31 cellular contexts compared by ENCODE assay signal in the genomic region with DNA sequence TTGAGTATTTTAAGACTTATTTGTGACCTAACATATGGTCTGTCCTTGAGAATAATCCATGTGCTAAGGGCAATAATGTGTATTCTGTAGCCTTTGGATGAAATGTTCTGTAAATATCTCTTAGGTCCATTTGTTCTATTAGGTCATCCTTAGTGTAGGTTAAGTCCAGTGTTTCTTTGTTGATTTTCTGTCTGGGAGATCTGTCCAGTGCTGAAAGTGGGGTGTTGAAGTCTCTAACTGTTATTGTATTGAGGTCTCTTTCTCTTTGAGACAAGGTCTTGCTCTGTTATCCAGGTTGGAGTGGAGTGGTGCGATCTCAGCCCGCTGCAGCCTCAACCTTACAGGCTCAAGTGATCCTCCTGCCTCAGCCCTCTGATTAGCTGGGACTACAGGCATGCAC.
"Had no signal": no experiment of that assay in that cellular context is flagged by ENCODE, and none has a peak within 500 bp of the region (broad histone marks: within the 10 kb centered on the region; RNA-seq: fewer than 3 reads in every experiment).

No MANE protein-coding gene starts in this region.

- H3K4me1 Mint-ChIP-seq: activated CD4-positive, alpha-beta memory T cell treated with anti-CD3 and anti-CD28 coated beads, Interleukin-2, amount 10 ng/mL, durations not matched to agents 7 days and 5 days; activated CD8-positive, alpha-beta memory T cell treated with anti-CD3 and anti-CD28 coated beads, Interleukin-2, amount 10 ng/mL, durations not matched to agents 7 days and 5 days; activated naive CD8-positive, alpha-beta T cell treated with anti-CD3 and anti-CD28 coated beads for 36 hours; central memory CD8-positive, alpha-beta T cell had no signal

- H3K4me3 ChIP-seq: ascending aorta, cardiac muscle cell, MG63, Peyer's patch had no signal

- H3K27ac Mint-ChIP-seq: activated CD4-positive, alpha-beta memory T cell treated with anti-CD3 and anti-CD28 coated beads, Interleukin-2, amount 10 ng/mL, durations not matched to agents 7 days and 5 days; activated CD8-positive, alpha-beta memory T cell treated with anti-CD3 and anti-CD28 coated beads, Interleukin-2, amount 10 ng/mL, durations not matched to agents 7 days and 5 days; activated naive CD8-positive, alpha-beta T cell treated with anti-CD3 and anti-CD28 coated beads for 36 hours had no signal

- H3K4me3 Mint-ChIP-seq: activated CD4-positive, alpha-beta memory T cell treated with anti-CD3 and anti-CD28 coated beads, Interleukin-2, amount 10 ng/mL, durations not matched to agents 7 days and 5 days; activated CD8-positive, alpha-beta memory T cell treated with anti-CD3 and anti-CD28 coated beads, Interleukin-2, amount 10 ng/mL, durations not matched to agents 7 days and 5 days; activated naive CD8-positive, alpha-beta T cell treated with anti-CD3 and anti-CD28 coated beads for 36 hours; central memory CD8-positive, alpha-beta T cell had no signal

- H3K9me3 Mint-ChIP-seq: activated CD4-positive, alpha-beta memory T cell treated with anti-CD3 and anti-CD28 coated beads, Interleukin-2, amount 10 ng/mL, durations not matched to agents 7 days and 5 days had no signal

- DNase-seq: activated CD4-positive, alpha-beta memory T cell treated with anti-CD3 and anti-CD28 coated beads, Interleukin-2, amount 10 ng/mL, durations not matched to agents 7 days and 5 days; activated CD4-positive, alpha-beta T cell treated with anti-CD3 and anti-CD28 coated beads for 1 hour; activated CD4-positive, alpha-beta T cell treated with anti-CD3 and anti-CD28 coated beads for 48 hours; activated CD4-positive, CD25-positive, alpha-beta regulatory T cell; activated CD8-positive, alpha-beta memory T cell treated with anti-CD3 and anti-CD28 coated beads for 24 hours; activated CD8-positive, alpha-beta memory T cell treated with anti-CD3 and anti-CD28 coated beads, Interleukin-2, amount 10 ng/mL, durations not matched to agents 7 days and 5 days; activated CD8-positive, alpha-beta memory T cell treated with anti-CD3 and anti-CD28 coated beads, Interleukin-2, amount 50 U/mL, for 48 hours; activated effector memory CD4-positive, alpha-beta T cell treated with anti-CD3 and anti-CD28 coated beads, Interleukin-2, amount 50 U/mL, for 16 hours; activated naive CD4-positive, alpha-beta T cell; activated naive CD4-positive, alpha-beta T cell treated with anti-CD3 and anti-CD28 coated beads, Interleukin-2, amount 50 U/mL, for 16 hours; activated naive CD8-positive, alpha-beta T cell treated with anti-CD3 and anti-CD28 coated beads for 36 hours; activated T-cell treated with anti-CD3 and anti-CD28 coated beads, Interleukin-2, amount 50 U/mL, for 48 hours; amygdala; Kasumi-1; MG63; NCI-H1048; NCI-H1105 treated with DMSO at 0.1 percent for 48 hours; NCI-H1436; NCI-H1694; NCI-H1930; NCI-H2081 treated with DMSO at 0.1 percent for 48 hours; NCI-H345; NCI-H524 treated with DMSO at 0.1 percent for 48 hours; Peyer's patch; RPMI8226; SIG-M5; T1000; WERI-Rb-1 had no signal

- H3K9me3 ChIP-seq: ascending aorta had no signal

- H3K4me1 ChIP-seq: ascending aorta, Peyer's patch had no signal

- ATAC-seq: activated CD8-positive, alpha-beta memory T cell treated with anti-CD3 and anti-CD28 coated beads, Interleukin-2, amount 10 ng/mL, durations not matched to agents 7 days and 5 days had no signal

- H3K27me3 ChIP-seq: ascending aorta, cardiac muscle cell, MG63, Peyer's patch had no signal

- H3K27ac ChIP-seq: ascending aorta, cardiac muscle cell, Peyer's patch, WERI-Rb-1 had no signal

- H3K36me3 Mint-ChIP-seq: activated CD8-positive, alpha-beta memory T cell treated with anti-CD3 and anti-CD28 coated beads, Interleukin-2, amount 10 ng/mL, durations not matched to agents 7 days and 5 days had no signal

- H3K36me3 ChIP-seq: ascending aorta, cardiac muscle cell, MG63, Peyer's patch, WERI-Rb-1 had no signal
